20 cellular contexts compared by ENCODE assay signal in the genomic region with DNA sequence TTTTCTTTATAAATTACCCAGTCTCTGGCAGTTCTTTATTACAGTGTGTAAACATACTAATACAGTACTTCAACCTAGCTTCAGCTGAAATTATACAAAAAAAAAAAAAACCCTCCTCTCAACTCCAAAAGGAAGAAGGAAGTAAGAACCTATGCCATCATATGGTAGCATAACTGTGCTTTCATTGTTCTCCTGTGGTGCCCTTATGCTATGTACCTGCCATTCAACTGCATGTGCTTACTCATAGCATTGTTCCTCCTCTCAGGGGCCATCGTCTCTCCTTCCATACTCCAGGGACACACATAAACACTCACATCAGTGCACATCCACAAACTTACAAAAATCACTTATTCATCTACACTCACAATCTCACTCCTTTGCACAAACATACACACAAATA.
A peak's percentile ranks its signal among the peaks of the same experiment; 100 is the strongest.
DNase-seq lines count a peak whose midpoint lies in the region; ATAC-seq and TF ChIP-seq lines count a peak whose summit lies in the region.
"Had no signal": no experiment of that assay in that cellular context is flagged by ENCODE, and none has a peak within 500 bp of the region (broad histone marks: within the 10 kb centered on the region; RNA-seq: fewer than 3 reads in every experiment).

No MANE protein-coding gene starts in this region.

- H4K91ac ChIP-seq in H9 (ENCODE audit: insufficient read length, low read depth, low read length), result no peak overlapping the region

- H2BK20ac ChIP-seq in H9 (ENCODE audit: low read depth, low read length, poor library complexity, severe bottlenecking), result no peak overlapping the region

- DNase-seq in Calu3 (peak; percentile 4), HT1080 (ENCODE audit: low read depth) (peak; percentile 22), colonic mucosa (no peak), mucosa of descending colon (no peak), H9 (no peak), H7 (no peak), immature natural killer cell (no peak)
- DNase-seq in activated CD4-positive, alpha-beta T cell treated with anti-CD3 and anti-CD28 coated beads, Interleukin-2, amount 50 U/mL, for 48 hours, result no peak
- DNase-seq: 8988T; ACHN; BE2C; C1 segment of cervical spinal cord; CD4-positive, alpha-beta memory T cell; CD4-positive, CD25-positive, alpha-beta regulatory T cell; CD8-positive, alpha-beta memory T cell; COR-L47; DMS79 treated with DMSO at 0.1 percent for 48 hours; GF-D8 had no signal

- H3K36me3 ChIP-seq in colonic mucosa, result no peaks in the 10 kb centered on the region
- no peaks in the 10 kb centered on the region for H3K36me3 ChIP-seq in mucosa of descending colon (ENCODE audit: low read depth)
- no peaks in the 10 kb centered on the region for H3K36me3 ChIP-seq in H7 (replicated peaks; ENCODE audit: control insufficient read depth, insufficient read depth, low read length)
- H3K36me3 ChIP-seq: BE2C, BLaER1 had no signal

- no peak overlapping the region for H3K4me2 ChIP-seq in H9 (ENCODE audit: insufficient read depth, insufficient read length, low read length)
- H3K4me2 ChIP-seq: BLaER1 had no signal

- no peak overlapping the region for H2BK15ac ChIP-seq in H9 (ENCODE audit: low read depth, low read length)

- no peak overlapping the region for H3K9ac ChIP-seq in colonic mucosa (ENCODE audit: low read depth in 2 of 2, low read length in 2 of 2)
- no peak overlapping the region for H3K9ac ChIP-seq in H9 (ENCODE audit: extremely low read depth, insufficient read length, low read length)
- H3K9ac ChIP-seq: BLaER1 had no signal

- intact Hi-C loops in Calu3 (cut with micrococcal nuclease; ENCODE audit: unreplicated experiment), result no loop called here
- intact Hi-C loops in colonic mucosa (cut with DNase I), result no loop called here
- intact Hi-C loops in mucosa of descending colon (cut with DNase I, micrococcal nuclease), result no loop called here

- H3T11ph ChIP-seq in H9 (ENCODE audit: low read length), result no peak overlapping the region

- H3K4me3 Mint-ChIP-seq in Calu3 (ENCODE audit: low read depth, unreplicated experiment), result no peak overlapping the region
- H3K4me3 Mint-ChIP-seq in H9, result no peak overlapping the region
- H3K4me3 Mint-ChIP-seq in immature natural killer cell, result no peak overlapping the region
- H3K4me3 Mint-ChIP-seq: CD14-positive monocyte; CD4-positive, alpha-beta memory T cell; CD4-positive, CD25-positive, alpha-beta regulatory T cell; CD8-positive, alpha-beta memory T cell had no signal

- no peak overlapping the region for H4K8ac ChIP-seq in H9 (replicated peaks; ENCODE audit: insufficient read length, low read depth, low read length)

- peak overlapping the region; percentile 6 for H3K27ac ChIP-seq in colonic mucosa
- no peak overlapping the region for H3K27ac ChIP-seq in H9 (ENCODE audit: insufficient read length, low read depth, low read length)
- H3K27ac ChIP-seq: BLaER1 had no signal

- no peak for TF ChIP-seq CTCF in Calu3 (IDR thresholded peaks at IDR 0.05; ENCODE audit: unreplicated experiment)
- no peak for TF ChIP-seq CTCF in colonic mucosa (IDR thresholded peaks at IDR 0.05)
- TF ChIP-seq CTCF in mucosa of descending colon (IDR thresholded peaks at IDR 0.05), result no peak
- TF ChIP-seq CTCF in H9 (conservative IDR thresholded peaks at IDR 0.05), result no peak

- H3K23me2 ChIP-seq in H9 (ENCODE audit: insufficient read length, low read depth, low read length, poor library complexity, severe bottlenecking), result no peaks in the 10 kb centered on the region

- WGBS in H9 (ENCODE audit: extremely low coverage, insufficient read length, low lambda C conversion rate), result no CpG with 5 or more reads among the region's 1 CpG

- H2BK12ac ChIP-seq in H9 (ENCODE audit: insufficient read length, low read depth, low read length), result no peak overlapping the region

- no peak overlapping the region for H2AFZ ChIP-seq in H9 (ENCODE audit: low read length)

- no peak overlapping the region for H2BK120ac ChIP-seq in H9 (ENCODE audit: low read depth, low read length, poor library complexity, severe bottlenecking)

- H4K5ac ChIP-seq in H9 (ENCODE audit: insufficient read length, low read depth, low read length), result no peak overlapping the region

- H2AK5ac ChIP-seq in H9 (ENCODE audit: insufficient read length, low read length), result no peak overlapping the region

- no TSS peak for BruUV-seq in Calu3 (replicated peaks; lab: Mats Ljungman, UMichigan)

- H3K27me3 ChIP-seq in colonic mucosa (no peaks in the 10 kb centered on the region), H9 (ENCODE audit: insufficient read depth, low read length) (no peaks in the 10 kb centered on the region), H7 (ENCODE audit: control insufficient read depth, insufficient read depth, low read length) (no peaks in the 10 kb centered on the region)
- H3K27me3 ChIP-seq: BE2C, BLaER1 had no signal

- H3K36me3 Mint-ChIP-seq in Calu3 (ENCODE audit: insufficient read depth, unreplicated experiment) (no peaks in the 10 kb centered on the region), H9 (ENCODE audit: insufficient read depth in 1 of 3, low read depth in 3 of 3) (peaks cover 22 to 26% (median 22%) of the 10 kb centered on the region in 3 experiments), immature natural killer cell (no peaks in the 10 kb centered on the region)
- H3K36me3 Mint-ChIP-seq: CD14-positive monocyte; CD4-positive, alpha-beta memory T cell; CD4-positive, CD25-positive, alpha-beta regulatory T cell; CD8-positive, alpha-beta memory T cell had no signal

- H3K27me3 Mint-ChIP-seq in Calu3 (ENCODE audit: unreplicated experiment), result no peaks in the 10 kb centered on the region
- H3K27me3 Mint-ChIP-seq in H9 (ENCODE audit: low read depth), result no peaks in the 10 kb centered on the region
- peaks cover 0 to 1% (median 0%) of the 10 kb centered on the region in 3 donors for H3K27me3 Mint-ChIP-seq in immature natural killer cell (ENCODE audit: low read depth in 3 of 3)
- H3K27me3 Mint-ChIP-seq: CD4-positive, alpha-beta memory T cell; CD4-positive, CD25-positive, alpha-beta regulatory T cell; CD8-positive, alpha-beta memory T cell had no signal

- ATAC-seq in mucosa of descending colon, result peak; percentile 92

- CTCF ChIA-PET in Calu3 (lab: Charles Lee), result no interaction called here

- H3K27ac Mint-ChIP-seq in Calu3 (ENCODE audit: unreplicated experiment) (peak overlapping the region; percentile 15), H9 (no peak overlapping the region), immature natural killer cell (no peak overlapping the region)
- H3K27ac Mint-ChIP-seq: CD4-positive, alpha-beta memory T cell; CD4-positive, CD25-positive, alpha-beta regulatory T cell; CD8-positive, alpha-beta memory T cell had no signal

- no peaks in the 10 kb centered on the region for H3K79me2 ChIP-seq in H9 (ENCODE audit: insufficient read depth, low read length)

- H3K18ac ChIP-seq in H9 (ENCODE audit: insufficient read length, low read depth, low read length), result no peak overlapping the region

- H3K4ac ChIP-seq in H9 (ENCODE audit: low read depth, low read length), result no peak overlapping the region

- no peaks in the 10 kb centered on the region for H4K20me1 ChIP-seq in H9 (ENCODE audit: control insufficient read depth, insufficient read depth, insufficient read length)
- H4K20me1 ChIP-seq: BLaER1 had no signal

- no peak overlapping the region for H3K56ac ChIP-seq in H9 (ENCODE audit: insufficient read length, low read depth, low read length)

- H3K9me3 Mint-ChIP-seq in Calu3 (ENCODE audit: low read depth, unreplicated experiment), result peaks cover 4% of the 10 kb centered on the region
- peaks cover 23 to 28% of the 10 kb centered on the region in 2 experiments for H3K9me3 Mint-ChIP-seq in H9
- H3K9me3 Mint-ChIP-seq in immature natural killer cell, result peaks cover 3 to 30% (median 8%) of the 10 kb centered on the region in 6 donors

- H3K4me3 ChIP-seq in colonic mucosa (no peak overlapping the region), mucosa of descending colon (no peak overlapping the region), H7 (ENCODE audit: insufficient read depth, low read depth, low read length) (no peak overlapping the region)
- H3K4me3 ChIP-seq: BLaER1 had no signal

- H3K4me1 Mint-ChIP-seq in Calu3 (ENCODE audit: low read depth, unreplicated experiment) (peaks cover 13% of the 10 kb centered on the region), H9 (no peaks in the 10 kb centered on the region), immature natural killer cell (no peaks in the 10 kb centered on the region)
- H3K4me1 Mint-ChIP-seq: CD14-positive monocyte; CD4-positive, alpha-beta memory T cell; CD4-positive, CD25-positive, alpha-beta regulatory T cell; CD8-positive, alpha-beta memory T cell had no signal

- H3K4me1 ChIP-seq in colonic mucosa, result no peaks in the 10 kb centered on the region
- peaks cover 4% of the 10 kb centered on the region for H3K4me1 ChIP-seq in mucosa of descending colon (ENCODE audit: low read depth)
- no peaks in the 10 kb centered on the region for H3K4me1 ChIP-seq in H9 (ENCODE audit: insufficient read depth, low read length)
- H3K4me1 ChIP-seq: BE2C, BLaER1 had no signal

- H3K14ac ChIP-seq in H9 (ENCODE audit: insufficient read depth, low read length), result no peak overlapping the region

- H3K9me3 ChIP-seq in colonic mucosa (no peaks in the 10 kb centered on the region), mucosa of descending colon (peaks cover 2% of the 10 kb centered on the region), H9 (ENCODE audit: control insufficient read depth, low read depth, low read length) (no peaks in the 10 kb centered on the region)
- H3K9me3 ChIP-seq: BE2C had no signal

- no peak overlapping the region for H2BK5ac ChIP-seq in H9 (ENCODE audit: insufficient read length, low read length)

- H3K79me1 ChIP-seq in H9 (ENCODE audit: insufficient read depth, low read depth, low read length, poor library complexity, severe bottlenecking), result no peaks in the 10 kb centered on the region

- H3K23ac ChIP-seq in H9 (ENCODE audit: insufficient read length, low read depth, low read length), result no peak overlapping the region

Comparison
In these comparisons a context has a peak if more than half of its experiments do, and no peak if none do; other contexts are left out.
1. DNase-seq: peak in Calu3 (single experiment) and HT1080 (single experiment); none in colonic mucosa (single experiment), mucosa of descending colon (0 of 3), activated CD4-positive, alpha-beta T cell treated with anti-CD3 and anti-CD28 coated beads, Interleukin-2, amount 50 U/mL, for 48 hours (0 of 2), H9 (single experiment), H7 (single experiment) and immature natural killer cell (0 of 3).